ENCODE assay signal across 8 cellular contexts in the genomic region with DNA sequence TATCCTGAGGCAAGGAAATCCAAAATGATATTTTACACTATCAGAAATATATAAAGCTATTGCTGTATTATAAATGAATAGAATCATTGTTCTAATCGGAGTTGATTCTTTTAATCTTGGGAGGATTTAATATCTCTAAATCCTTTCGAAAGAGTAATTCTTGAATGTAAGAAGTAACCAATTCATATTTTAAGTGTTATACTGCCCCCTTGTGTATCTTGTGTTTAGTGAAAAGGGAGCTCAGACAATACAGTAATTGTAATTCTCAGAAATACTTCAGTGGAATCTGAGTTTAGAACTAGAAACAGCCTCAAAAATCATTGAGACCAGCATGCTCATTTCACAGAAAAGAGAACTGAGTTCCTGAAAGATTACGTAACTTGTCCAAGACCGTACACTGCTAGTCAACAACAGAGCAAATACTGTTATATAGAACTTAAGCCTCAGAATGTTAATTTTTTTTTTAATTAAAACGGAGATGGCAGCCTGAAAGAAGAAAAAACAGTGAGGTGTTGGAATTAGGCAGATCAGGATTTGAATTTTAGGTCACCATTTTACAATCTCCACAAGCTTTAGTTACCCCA. TPM values are rescaled to one million over a fixed set of nuclear protein-coding genes. Genes with fewer than 3 reads are reported as not detected.
DNase-seq lines count a peak whose midpoint lies in the region; ATAC-seq and TF ChIP-seq lines count a peak whose summit lies in the region.

No MANE protein-coding gene starts in this region.

- no peak overlapping the region for H3K27ac ChIP-seq in CD4-positive, alpha-beta T cell (ENCODE audit: low read depth, low read length)
- H3K27ac ChIP-seq in PC-9 (no peak overlapping the region), endodermal cell (ENCODE audit: low read depth, low read length) (no peak overlapping the region), coronary artery (no peak overlapping the region)

- H3K9ac ChIP-seq in Loucy (ENCODE audit: low read depth, low read length, poor library complexity, severe bottlenecking): no peak overlapping the region
- no peak overlapping the region for H3K9ac ChIP-seq in endodermal cell (ENCODE audit: extremely low read depth, low read length, poor library complexity, severe bottlenecking)

- H4K20me1 ChIP-seq in Loucy (ENCODE audit: insufficient read depth, low read length, poor library complexity, severe bottlenecking): no peaks in the 10 kb centered on the region
- no peaks in the 10 kb centered on the region for H4K20me1 ChIP-seq in PC-9 (ENCODE audit: insufficient read depth)

- POLR2A ChIA-PET in CD4-positive, alpha-beta T cell (lab: Charles Lee): interaction anchor here (0.9 kb wide), 1 partner anchor 9 kb away, joined by 4 read pairs; no protein-coding TSS in a partner anchor
- POLR2A ChIA-PET in PC-9 (lab: Charles Lee; ENCODE audit: unreplicated experiment): interaction anchor here (0.6 to 0.7 kb wide), 2 partner anchors 102 to 1459 kb away, joined by 4 read pairs; no protein-coding TSS in a partner anchor

- H3K4me3 ChIP-seq in Loucy (ENCODE audit: low read length, poor library complexity, severe bottlenecking) (no peak overlapping the region), PC-9 (no peak overlapping the region), endodermal cell (ENCODE audit: low read length) (no peak overlapping the region), coronary artery (no peak overlapping the region)

- no peaks in the 10 kb centered on the region for H3F3A ChIP-seq in Loucy (ENCODE audit: low read depth)
- no peaks in the 10 kb centered on the region for H3F3A ChIP-seq in PC-9 (ENCODE audit: insufficient read depth, low read depth)

- TF ChIP-seq CTCF in CD4-positive, alpha-beta T cell (IDR thresholded peaks at IDR 0.05): peak; percentile 71
- TF ChIP-seq CTCF in Loucy (conservative IDR thresholded peaks at IDR 0.05; ENCODE audit: low read length): peak; percentile 82
- peak; percentile 94 for TF ChIP-seq CTCF in PC-9 (conservative IDR thresholded peaks at IDR 0.05)
- peak; percentile 86 for TF ChIP-seq CTCF in endodermal cell (conservative IDR thresholded peaks at IDR 0.05)
- no peak for TF ChIP-seq CTCF in coronary artery (IDR thresholded peaks at IDR 0.05)

- H3K9me3 ChIP-seq in CD4-positive, alpha-beta T cell (ENCODE audit: control insufficient read depth, low read length): no peaks in the 10 kb centered on the region
- H3K9me3 ChIP-seq in Loucy (ENCODE audit: insufficient read depth, low read depth, low read length) (no peaks in the 10 kb centered on the region), PC-9 (ENCODE audit: insufficient read depth, low read depth) (no peaks in the 10 kb centered on the region), endodermal cell (ENCODE audit: control insufficient read depth, low read length) (no peaks in the 10 kb centered on the region)

- H3K4me2 ChIP-seq in Loucy (ENCODE audit: low read depth, low read length, poor library complexity, severe bottlenecking) (no peak overlapping the region), PC-9 (no peak overlapping the region)

- intact Hi-C loops in CD4-positive, alpha-beta T cell (cut with DNase I, micrococcal nuclease): loop anchor here (1.0 to 5.0 kb wide), 4 partner anchors 347 to 1367 kb away; no protein-coding TSS in a partner anchor
- intact Hi-C loops in PC-9 (cut with micrococcal nuclease; ENCODE audit: unreplicated experiment): loop anchor here (1.0 to 2.0 kb wide), 3 partner anchors 320 to 943 kb away; no protein-coding TSS in a partner anchor

- no peak overlapping the region for H3K27ac Mint-ChIP-seq in CD4-positive, alpha-beta T cell
- no peak overlapping the region for H3K27ac Mint-ChIP-seq in endodermal cell

- no peak overlapping the region for H3K4me3 Mint-ChIP-seq in CD4-positive, alpha-beta T cell
- no peak overlapping the region for H3K4me3 Mint-ChIP-seq in endodermal cell

- peaks cover 3% of the 10 kb centered on the region for H3K27me3 Mint-ChIP-seq in CD4-positive, alpha-beta T cell
- peaks cover 2% of the 10 kb centered on the region for H3K27me3 Mint-ChIP-seq in endodermal cell (ENCODE audit: insufficient read depth)

- CTCF ChIA-PET in CD4-positive, alpha-beta T cell (lab: Charles Lee): interaction anchor here (0.6 to 1.7 kb wide), 4 partner anchors 13 to 1445 kb away, joined by 3 to 5 read pairs (median 3); no protein-coding TSS in a partner anchor
- CTCF ChIA-PET in PC-9 (lab: Charles Lee): interaction anchor here (0.6 to 2.0 kb wide), 9 partner anchors 25 to 354 kb away, joined by 3 to 33 read pairs (median 5); a partner anchor contains a TSS

- H3K9me3 Mint-ChIP-seq in CD4-positive, alpha-beta T cell: no peaks in the 10 kb centered on the region
- no peaks in the 10 kb centered on the region for H3K9me3 Mint-ChIP-seq in endodermal cell

- H3K9me2 ChIP-seq in Loucy (replicated peaks; ENCODE audit: low read depth, low read length) (no peaks in the 10 kb centered on the region), PC-9 (ENCODE audit: insufficient read depth) (no peaks in the 10 kb centered on the region)

- no peaks in the 10 kb centered on the region for H3K79me2 ChIP-seq in Loucy (ENCODE audit: insufficient read depth, low read length)
- H3K79me2 ChIP-seq in PC-9 (ENCODE audit: low read depth): no peaks in the 10 kb centered on the region

- ATAC-seq in CD4-positive, alpha-beta T cell (ENCODE audit: poor library complexity): no peak
- ATAC-seq in GM21360 (IDR thresholded peaks at IDR 0.05; ENCODE audit: unreplicated experiment) (peak; percentile 70), GM21737 (IDR thresholded peaks at IDR 0.05; ENCODE audit: unreplicated experiment) (no peak)

- H3K36me3 Mint-ChIP-seq in CD4-positive, alpha-beta T cell (ENCODE audit: low read depth): no peaks in the 10 kb centered on the region
- no peaks in the 10 kb centered on the region for H3K36me3 Mint-ChIP-seq in endodermal cell (ENCODE audit: low read depth)

- no peak for DNase-seq in CD4-positive, alpha-beta T cell
- peak in 1 of 2 experiments; percentile 63 for DNase-seq in PC-9
- no peak for DNase-seq in endodermal cell
- peak; percentile 88 for DNase-seq in midbrain (lab: John Stamatoyannopoulos, UW)
- DNase-seq in coronary artery (ENCODE audit: low spot score): no peak

- H3K36me3 ChIP-seq in Loucy (ENCODE audit: insufficient read depth, low read length) (no peaks in the 10 kb centered on the region), PC-9 (ENCODE audit: low read depth) (no peaks in the 10 kb centered on the region), endodermal cell (ENCODE audit: control insufficient read depth, insufficient read depth, low read length) (no peaks in the 10 kb centered on the region)

- 54% methylated on average over 5 of the region's 5 CpGs; no CpG with 5 or more reads in 1 of the 2 experiments for WGBS in endodermal cell (ENCODE audit: insufficient coverage in 1 of 2, insufficient read length in 1 of 2), 2 experiments

- no peaks in the 10 kb centered on the region for H3K27me3 ChIP-seq in CD4-positive, alpha-beta T cell (ENCODE audit: control insufficient read depth, insufficient read depth, low read length)
- no peaks in the 10 kb centered on the region for H3K27me3 ChIP-seq in Loucy (ENCODE audit: insufficient read depth, low read length, poor library complexity, severe bottlenecking)
- H3K27me3 ChIP-seq in PC-9 (ENCODE audit: insufficient read depth, low read depth): no peaks in the 10 kb centered on the region
- no peaks in the 10 kb centered on the region for H3K27me3 ChIP-seq in endodermal cell (ENCODE audit: control insufficient read depth, insufficient read depth, low read length, poor library complexity, severe bottlenecking)

- no peaks in the 10 kb centered on the region for H3K4me1 Mint-ChIP-seq in CD4-positive, alpha-beta T cell (ENCODE audit: low read depth)
- peaks cover 29% of the 10 kb centered on the region for H3K4me1 Mint-ChIP-seq in endodermal cell

- no TSS peak for BruUV-seq in PC-9 (replicated peaks; lab: Mats Ljungman, UMichigan)

- H3K4me1 ChIP-seq in Loucy (ENCODE audit: insufficient read depth, low read length, poor library complexity, severe bottlenecking) (peaks cover 6% of the 10 kb centered on the region), PC-9 (replicated peaks; ENCODE audit: insufficient read depth) (no peaks in the 10 kb centered on the region), endodermal cell (ENCODE audit: control insufficient read depth, insufficient read depth, low read length) (peaks cover 11% of the 10 kb centered on the region)

- H2AFZ ChIP-seq in Loucy (ENCODE audit: low read length) (no peak overlapping the region), PC-9 (no peak overlapping the region)

RNA-seq across cellular contexts. Expression of a gene that starts 42.9 kb away (rescaled TPM):
- under 1 TPM; 0.03 to 0.20 TPM for total RNA-seq in CD4-positive, alpha-beta T cell
- total RNA-seq in PC-9 (2021) (0.73 and 1.4 TPM in 2 replicates), endodermal cell (10 to 100 TPM; 12.0 to 12.4 TPM)
- polyA plus RNA-seq in endodermal cell (2013, experiment 1 of 2): 24.1 TPM
- polyA plus RNA-seq in endodermal cell (2013, experiment 2 of 2): 23.9 TPM
